Comparison of ENCODE assay signal across 8 cellular contexts in the genomic region with DNA sequence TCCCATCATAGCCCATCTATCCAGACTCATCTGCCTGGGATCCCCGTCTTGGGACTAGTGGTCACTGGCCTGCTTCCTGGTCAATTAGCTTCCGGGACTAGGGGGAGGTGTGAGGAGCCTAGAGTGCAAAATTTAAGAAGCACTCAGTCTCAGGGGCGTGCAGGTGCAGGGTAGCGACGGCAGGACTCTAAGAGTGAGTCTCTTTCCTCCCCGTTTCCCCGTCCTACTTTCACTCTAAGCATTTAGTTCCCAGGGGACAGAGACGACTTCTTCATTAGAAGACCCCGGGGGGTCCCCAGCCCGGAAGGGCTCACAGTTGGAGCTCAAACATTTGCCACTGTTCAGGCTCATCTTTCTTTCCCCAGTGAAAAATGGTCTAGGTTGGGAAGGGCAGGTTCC. TPM values are rescaled to one million over a fixed set of nuclear protein-coding genes. Genes with fewer than 3 reads are reported as not detected.
A peak's percentile ranks its signal among the peaks of the same experiment; 100 is the strongest.
DNase-seq lines count a peak whose midpoint lies in the region; ATAC-seq and TF ChIP-seq lines count a peak whose summit lies in the region.

No MANE protein-coding gene starts in this region.

- POLR2A ChIA-PET in CD4-positive, alpha-beta memory T cell (lab: Charles Lee; ENCODE audit: partially characterized antibody) = interaction anchor here (0.5 to 4.2 kb wide), 9 partner anchors 9 to 537 kb away, joined by 3 to 19 read pairs (median 4); a partner anchor contains a TSS

- peak overlapping the region; percentile 85 to 100 (median 99) for H3K27ac Mint-ChIP-seq in CD4-positive, alpha-beta memory T cell
- H3K27ac Mint-ChIP-seq in naive B cell = peak overlapping the region; percentile 72 to 99 (median 98)

- H3K36me3 Mint-ChIP-seq in CD4-positive, alpha-beta memory T cell = peaks cover 5 to 21% of the 10 kb centered on the region in 2 donors
- peaks cover 4 to 7% of the 10 kb centered on the region in 2 donors for H3K36me3 Mint-ChIP-seq in naive B cell

- no peak for DNase-seq in CD4-positive, alpha-beta memory T cell
- DNase-seq in mammary epithelial cell = no peak
- DNase-seq in naive B cell = no peak
- no peak for DNase-seq in activated gamma-delta T cell (lab: John Stamatoyannopoulos, UW)
- no peak for DNase-seq in NCI-H128 (lab: John Stamatoyannopoulos, UW; ENCODE audit: unreplicated experiment)
- DNase-seq in activated CD4-positive, CD25-positive, alpha-beta regulatory T cell (lab: John Stamatoyannopoulos, UW) = no peak

- H3K9me3 Mint-ChIP-seq in CD4-positive, alpha-beta memory T cell = no peaks in the 10 kb centered on the region
- H3K9me3 Mint-ChIP-seq in naive B cell = peaks cover 0 to 2% (median 0%) of the 10 kb centered on the region in 7 donors

- H3K4me1 ChIP-seq in CD4-positive, alpha-beta memory T cell (ENCODE audit: insufficient read depth, low read length) = peaks cover 59% of the 10 kb centered on the region
- peaks cover 24% of the 10 kb centered on the region for H3K4me1 ChIP-seq in mammary epithelial cell (ENCODE audit: insufficient read depth, low read length)

- peaks cover 10 to 13% of the 10 kb centered on the region in 2 donors for H3K27me3 Mint-ChIP-seq in CD4-positive, alpha-beta memory T cell
- peaks cover 9 to 26% (median 17%) of the 10 kb centered on the region in 3 donors for H3K27me3 Mint-ChIP-seq in naive B cell

- H3K9me3 ChIP-seq in CD4-positive, alpha-beta memory T cell (ENCODE audit: control insufficient read depth in 1 of 2, low read length in 2 of 2) = no peaks in the 10 kb centered on the region
- no peaks in the 10 kb centered on the region for H3K9me3 ChIP-seq in mammary epithelial cell (replicated peaks; ENCODE audit: insufficient read depth, low read length)

- ATAC-seq in HG03196 (IDR thresholded peaks at IDR 0.05; ENCODE audit: unreplicated experiment) (peak; percentile 10), naive B cell (ENCODE audit: low read depth in 2 of 2) (no peak), HG03097 (IDR thresholded peaks at IDR 0.05; ENCODE audit: low FRiP score, unreplicated experiment) (no peak)

- H4K20me1 ChIP-seq in mammary epithelial cell (ENCODE audit: insufficient read depth, low read length) = no peaks in the 10 kb centered on the region

- peak overlapping the region; percentile 97 to 100 (median 99) for H3K4me3 Mint-ChIP-seq in CD4-positive, alpha-beta memory T cell
- peak overlapping the region; percentile 96 to 100 (median 100) for H3K4me3 Mint-ChIP-seq in naive B cell

- peaks cover 31% of the 10 kb centered on the region for H3K79me2 ChIP-seq in mammary epithelial cell (ENCODE audit: insufficient read depth, low read length)

- no peak for TF ChIP-seq CTCF in mammary epithelial cell (conservative IDR thresholded peaks at IDR 0.05 in 1 of 2, IDR thresholded peaks at IDR 0.05 in 1 of 2; ENCODE audit: extremely low read depth in 1 of 2, insufficient read depth in 1 of 2, low read depth in 1 of 2, low read length in 2 of 2)

- in situ Hi-C loops in mammary epithelial cell (cut with MboI; ENCODE audit: low sequenced_read_pairs in 2 of 2) = loop anchor here in 1 of 2 donors (10.0 to 25.0 kb wide), 2 partner anchors 299 to 511 kb away; a partner anchor contains a TSS

- peaks cover 25 to 75% (median 41%) of the 10 kb centered on the region in 4 donors for H3K4me1 Mint-ChIP-seq in CD4-positive, alpha-beta memory T cell
- peaks cover 33 to 62% (median 57%) of the 10 kb centered on the region in 3 donors for H3K4me1 Mint-ChIP-seq in naive B cell

- no peaks in the 10 kb centered on the region for H3K36me3 ChIP-seq in CD4-positive, alpha-beta memory T cell (ENCODE audit: insufficient read depth, low read length)
- no peaks in the 10 kb centered on the region for H3K36me3 ChIP-seq in mammary epithelial cell (ENCODE audit: insufficient read depth, low read length)

- intact Hi-C loops in CD4-positive, alpha-beta memory T cell (cut with micrococcal nuclease) = loop anchor here (1.0 to 2.0 kb wide), 3 partner anchors 48 to 115 kb away; a partner anchor contains a TSS
- intact Hi-C loops in mammary epithelial cell (cut with micrococcal nuclease) = loop anchor here (2.0 kb wide), 1 partner anchor 59 kb away; a partner anchor contains a TSS

- no peak overlapping the region for H3K9ac ChIP-seq in mammary epithelial cell (ENCODE audit: insufficient read depth, low read length)

- dilution Hi-C loops in mammary epithelial cell (cut with HindIII; ENCODE audit: low sequenced_read_pairs) = no loop called here

- H2AFZ ChIP-seq in mammary epithelial cell (ENCODE audit: low read depth, low read length) = peak overlapping the region; percentile 99

- H3K27ac ChIP-seq in CD4-positive, alpha-beta memory T cell (ENCODE audit: low read depth, low read length) = peak overlapping the region; percentile 70
- H3K27ac ChIP-seq in mammary epithelial cell (ENCODE audit: insufficient read depth, low read depth, low read length) = peak overlapping the region; percentile 3

- H3K4me3 ChIP-seq in CD4-positive, alpha-beta memory T cell (ENCODE audit: low read length in 2 of 2) = peak overlapping the region; percentile 59 to 91
- peak overlapping the region; percentile 77 to 97 (median 85) for H3K4me3 ChIP-seq in mammary epithelial cell (replicated peaks in 1 of 3; ENCODE audit: insufficient read depth in 1 of 3, low read depth in 2 of 3, low read length in 3 of 3)

- 22% methylated on average over 6 of the region's 10 CpGs for WGBS in mammary epithelial cell (ENCODE audit: low coverage, missing lambda C conversion rate)

- BruUV-seq in mammary epithelial cell (replicated peaks; lab: Mats Ljungman, UMichigan) = no TSS peak

- peaks cover 10% of the 10 kb centered on the region for H3K27me3 ChIP-seq in CD4-positive, alpha-beta memory T cell (ENCODE audit: insufficient read depth, low read length)
- H3K27me3 ChIP-seq in mammary epithelial cell (ENCODE audit: insufficient read depth, low read length) = no peaks in the 10 kb centered on the region

- peak overlapping the region; percentile 86 for H3K4me2 ChIP-seq in mammary epithelial cell (ENCODE audit: insufficient read depth, low read depth, low read length)

- CTCF ChIA-PET in CD4-positive, alpha-beta memory T cell (lab: Charles Lee; ENCODE audit: partially characterized antibody) = interaction anchor here (1.1 to 1.4 kb wide), 3 partner anchors 9 to 57 kb away, joined by 3 to 5 read pairs (median 3); no protein-coding TSS in a partner anchor
- CTCF ChIA-PET in mammary epithelial cell (lab: Charles Lee; ENCODE audit: low non-redundant PET) = interaction anchor here (0.6 kb wide), 1 partner anchor 896 kb away, joined by 18 read pairs; no protein-coding TSS in a partner anchor

RNA-seq across cellular contexts. Expression of a gene that starts 0.7 kb away (rescaled TPM):
- 10 to 100 TPM; 66.6 to 68.3 TPM for total RNA-seq in CD4-positive, alpha-beta memory T cell
- 10 to 100 TPM; 87.6 to 94.6 TPM for polyA plus RNA-seq in CD4-positive, alpha-beta memory T cell
- 10 to 100 TPM; 20.3 to 30.3 TPM for total RNA-seq in mammary epithelial cell
- polyA plus RNA-seq in mammary epithelial cell (42.9 TPM), naive B cell (ENCODE audit: low read depth in 6 of 6) (10 to 100 TPM; 72.3 to 99.5 (median 88.4) TPM)
- polyA minus RNA-seq in mammary epithelial cell = 0.21 TPM

RNA-seq across cellular contexts. Expression of a gene that starts 48.9 kb away (rescaled TPM):
- total RNA-seq in CD4-positive, alpha-beta memory T cell = 10 to 100 TPM; 79.2 to 85.8 TPM
- 1 to 10 TPM; 4.7 to 7.4 TPM for polyA plus RNA-seq in CD4-positive, alpha-beta memory T cell
- 100 to 1,000 TPM; 103 to 123 TPM for total RNA-seq in mammary epithelial cell
- 79.1 TPM for polyA plus RNA-seq in mammary epithelial cell
- polyA minus RNA-seq in mammary epithelial cell = 171 TPM
- 1 to 10 TPM; 1.3 to 8.6 (median 4.9) TPM for polyA plus RNA-seq in naive B cell (ENCODE audit: low read depth in 6 of 6)

RNA-seq across cellular contexts. Expression of a gene that starts 49.0 kb away (rescaled TPM):
- total RNA-seq in CD4-positive, alpha-beta memory T cell = 1 to 10 TPM; 4.7 to 5.1 TPM
- 10 to 100 TPM in 1 of 2 donors, 1 to 10 TPM in 1; 5.3 to 14.2 TPM for polyA plus RNA-seq in CD4-positive, alpha-beta memory T cell
- 10 to 100 TPM; 10.2 to 15.6 TPM for total RNA-seq in mammary epithelial cell
- polyA plus RNA-seq in mammary epithelial cell (5.8 TPM), naive B cell (ENCODE audit: low read depth in 6 of 6) (10 to 100 TPM in 4 of 6 donors, 1 to 10 TPM in 2; 9.3 to 35.0 (median 12.4) TPM)
- polyA minus RNA-seq in mammary epithelial cell = 8.3 TPM

RNA-seq across cellular contexts. Expression of a gene that starts 58.9 kb away (rescaled TPM):
- total RNA-seq in CD4-positive, alpha-beta memory T cell = 100 to 1,000 TPM; 140 to 143 TPM
- polyA plus RNA-seq in CD4-positive, alpha-beta memory T cell = 10 to 100 TPM; 45.5 to 85.3 TPM
- 10 to 100 TPM; 44.2 to 81.9 TPM for total RNA-seq in mammary epithelial cell
- polyA plus RNA-seq in mammary epithelial cell (57.8 TPM), naive B cell (ENCODE audit: low read depth in 6 of 6) (10 to 100 TPM; 45.5 to 86.3 (median 61.3) TPM)
- 152 TPM for polyA minus RNA-seq in mammary epithelial cell
